In genomic region chr10:116127296-116127695, GRCh38 we compare ENCODE assay signal across 27 cellular contexts.
"Had no signal": no experiment of that assay in that cellular context is flagged by ENCODE, and none has a peak within 500 bp of the region (broad histone marks: within the 10 kb centered on the region; RNA-seq: fewer than 3 reads in every experiment).

No MANE protein-coding gene starts in this region.

- H3K36me3 ChIP-seq: ascending aorta, cardiac muscle cell had no signal

- ATAC-seq: activated CD4-positive, alpha-beta T cell treated with anti-CD3 and anti-CD28 coated beads for 36 hours; activated CD4-positive, CD25-positive, alpha-beta regulatory T cell treated with anti-CD3 and anti-CD28 coated beads, Interleukin-2, amount 50 U/mL, for 24 hours; activated CD8-positive, alpha-beta T cell treated with anti-CD3 and anti-CD28 coated beads, Interleukin-2, amount 10 ng/mL, durations not matched to agents 7 days and 5 days; WTC11 had no signal

- H3K4me3 ChIP-seq: ascending aorta, cardiac muscle cell, PC-9 had no signal

- H3K27ac ChIP-seq: ascending aorta, cardiac muscle cell, KMS-11, PC-9, RWPE1 had no signal

- H3K4me1 ChIP-seq: ascending aorta had no signal

- H3K27me3 ChIP-seq: ascending aorta, cardiac muscle cell had no signal

- DNase-seq: activated CD4-positive, alpha-beta T cell treated with anti-CD3 and anti-CD28 coated beads for 36 hours; activated CD4-positive, alpha-beta T cell treated with anti-CD3 and anti-CD28 coated beads, Interleukin-2, amount 10 ng/mL, durations not matched to agents 7 days and 5 days; activated CD4-positive, alpha-beta T cell treated with anti-CD3 and anti-CD28 coated beads, Interleukin-2, amount 50 U/mL, for 48 hours; activated CD8-positive, alpha-beta T cell treated with anti-CD3 and anti-CD28 coated beads, Interleukin-2, amount 10 ng/mL, durations not matched to agents 7 days and 5 days; activated gamma-delta T cell; activated naive CD4-positive, alpha-beta T cell treated with Interleukin-2 at 50 U/mL for 16 hours; activated naive CD8-positive, alpha-beta T cell treated with anti-CD3 and anti-CD28 coated beads, Interleukin-2, amount 10 ng/mL, durations not matched to agents 7 days and 5 days; activated T-cell treated with anti-CD3 and anti-CD28 coated beads, Interleukin-2, amount 50 U/mL, for 24 hours; amygdala; NCI-H1105; NCI-H1417 treated with DMSO at 0.1 percent for 48 hours; NCI-H187 treated with DMSO at 0.1 percent for 48 hours; NCI-H2081 treated with DMSO at 0.1 percent for 48 hours; NCI-H2171; NCI-H510A; NCI-H526; NCI-H748 treated with DMSO at 0.1 percent for 48 hours; NK-92 treated with Interleukin-12 subunit alpha and Interleukin-12 subunit beta, amount 100 ng/mL, for 24 hours; PC-9; Right ventricle myocardium superior; SW 1271 had no signal
